20 cellular contexts compared by ENCODE assay signal in the genomic region with DNA sequence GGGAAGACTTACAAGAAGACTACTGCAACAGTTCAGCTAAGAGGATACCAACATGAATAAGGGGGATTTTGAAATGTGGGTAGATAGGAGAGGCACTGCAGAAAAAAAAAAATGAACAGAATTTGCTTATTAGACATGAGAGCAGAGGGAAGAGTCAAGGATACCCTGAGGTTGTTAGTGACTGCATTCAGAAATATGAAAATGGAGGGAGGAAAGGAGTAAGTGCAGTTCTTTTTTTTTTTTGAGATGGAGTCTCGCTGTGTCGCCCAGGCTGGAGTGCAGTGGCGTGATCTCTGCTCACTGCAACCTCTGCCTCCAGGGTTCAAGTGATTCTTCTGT. TPM values are rescaled to one million over a fixed set of nuclear protein-coding genes. Genes with fewer than 3 reads are reported as not detected.
DNase-seq lines count a peak whose midpoint lies in the region; ATAC-seq and TF ChIP-seq lines count a peak whose summit lies in the region.
"Had no signal": no experiment of that assay in that cellular context is flagged by ENCODE, and none has a peak within 500 bp of the region (broad histone marks: within the 10 kb centered on the region; RNA-seq: fewer than 3 reads in every experiment).

No MANE protein-coding gene starts in this region.

- H3K27ac Mint-ChIP-seq in activated CD4-positive, alpha-beta T cell treated with anti-CD3 and anti-CD28 coated beads, Interleukin-2, amount 10 ng/mL, durations not matched to agents 24 days and 14 days: peak overlapping the region; percentile 61
- peak overlapping the region; percentile 42 for H3K27ac Mint-ChIP-seq in activated T-helper 1 cell treated with anti-CD3 and anti-CD28 coated beads, Interleukin-12 subunit alpha, Interleukin-12 subunit beta, Interleukin-2, Interleukin-4 antibody, amounts not matched to agents 30 ng/mL and 10 ng/mL and 1 ng/mL, durations not matched to agents 14 hours and 24 hours and 36 hours
- H3K27ac Mint-ChIP-seq in natural killer cell (peak overlapping the region; percentile 82 to 91), Calu3 (ENCODE audit: unreplicated experiment) (no peak overlapping the region)

- no peak for TF ChIP-seq CTCF in HL-60 (IDR thresholded peaks at IDR 0.05; ENCODE audit: insufficient read depth, low read length)
- no peak for TF ChIP-seq CTCF in natural killer cell (IDR thresholded peaks at IDR 0.05)
- no peak for TF ChIP-seq CTCF in Calu3 (IDR thresholded peaks at IDR 0.05; ENCODE audit: unreplicated experiment)

- DNase-seq in activated CD4-positive, alpha-beta T cell treated with anti-CD3 and anti-CD28 coated beads, Interleukin-2, amount 10 ng/mL, durations not matched to agents 24 days and 14 days: no peak
- DNase-seq in activated CD4-positive, alpha-beta T cell treated with anti-CD3 and anti-CD28 coated beads, Interleukin-2, amount 50 U/mL, for 4 hours: no peak
- DNase-seq in HL-60 (ENCODE audit: low read depth in 1 of 2, low spot score in 1 of 2) (no peak), natural killer cell (no peak), Calu3 (no peak), SHP77 treated with DMSO at 0.1 percent for 48 hours (lab: John Stamatoyannopoulos, UW) (no peak), NCI-H2029 (lab: John Stamatoyannopoulos, UW) (no peak)
- DNase-seq in activated T-helper 1 cell treated with anti-CD3 and anti-CD28 coated beads, Interleukin-12 subunit alpha, Interleukin-12 subunit beta, Interleukin-2, Interleukin-4 antibody, amounts not matched to agents 30 ng/mL and 10 ng/mL and 1 ng/mL, durations not matched to agents 14 hours and 24 hours and 36 hours (ENCODE audit: low spot score): no peak
- DNase-seq: DMS79, heart left ventricle, left ventricle myocardium superior, mucosa of descending colon, NCI-H1105 treated with DMSO at 0.1 percent for 48 hours, NCI-H2107, NCI-H524 treated with DMSO at 0.1 percent for 48 hours, WERI-Rb-1 had no signal

- peaks cover 31% of the 10 kb centered on the region for H3K4me1 Mint-ChIP-seq in activated CD4-positive, alpha-beta T cell treated with anti-CD3 and anti-CD28 coated beads, Interleukin-2, amount 10 ng/mL, durations not matched to agents 24 days and 14 days
- H3K4me1 Mint-ChIP-seq in activated T-helper 1 cell treated with anti-CD3 and anti-CD28 coated beads, Interleukin-12 subunit alpha, Interleukin-12 subunit beta, Interleukin-2, Interleukin-4 antibody, amounts not matched to agents 30 ng/mL and 10 ng/mL and 1 ng/mL, durations not matched to agents 14 hours and 24 hours and 36 hours (ENCODE audit: low read depth): peaks cover 32% of the 10 kb centered on the region
- H3K4me1 Mint-ChIP-seq in natural killer cell (peaks cover 46 to 59% of the 10 kb centered on the region in 2 donors), Calu3 (ENCODE audit: low read depth, unreplicated experiment) (peaks cover 18% of the 10 kb centered on the region)

- H3K4me3 ChIP-seq in HL-60 (replicated peaks; ENCODE audit: insufficient read depth, low read length): no peak overlapping the region
- H3K4me3 ChIP-seq: A549, heart left ventricle, mucosa of descending colon, suprapubic skin had no signal

- no peak for ATAC-seq in natural killer cell
- ATAC-seq: A549, left ventricle myocardium superior had no signal

- H3K27me3 Mint-ChIP-seq in activated CD4-positive, alpha-beta T cell treated with anti-CD3 and anti-CD28 coated beads, Interleukin-2, amount 10 ng/mL, durations not matched to agents 24 days and 14 days: no peaks in the 10 kb centered on the region
- no peaks in the 10 kb centered on the region for H3K27me3 Mint-ChIP-seq in activated T-helper 1 cell treated with anti-CD3 and anti-CD28 coated beads, Interleukin-12 subunit alpha, Interleukin-12 subunit beta, Interleukin-2, Interleukin-4 antibody, amounts not matched to agents 30 ng/mL and 10 ng/mL and 1 ng/mL, durations not matched to agents 14 hours and 24 hours and 36 hours (ENCODE audit: insufficient read depth)
- H3K27me3 Mint-ChIP-seq in natural killer cell (ENCODE audit: low read depth in 2 of 2) (no peaks in the 10 kb centered on the region), Calu3 (ENCODE audit: unreplicated experiment) (no peaks in the 10 kb centered on the region)
- H3K27me3 Mint-ChIP-seq: brain had no signal

- H3K4me3 Mint-ChIP-seq in activated CD4-positive, alpha-beta T cell treated with anti-CD3 and anti-CD28 coated beads, Interleukin-2, amount 10 ng/mL, durations not matched to agents 24 days and 14 days: no peak overlapping the region
- H3K4me3 Mint-ChIP-seq in activated T-helper 1 cell treated with anti-CD3 and anti-CD28 coated beads, Interleukin-12 subunit alpha, Interleukin-12 subunit beta, Interleukin-2, Interleukin-4 antibody, amounts not matched to agents 30 ng/mL and 10 ng/mL and 1 ng/mL, durations not matched to agents 14 hours and 24 hours and 36 hours: no peak overlapping the region
- H3K4me3 Mint-ChIP-seq in natural killer cell: peak overlapping the region; percentile 72
- no peak overlapping the region for H3K4me3 Mint-ChIP-seq in Calu3 (ENCODE audit: low read depth, unreplicated experiment)
- H3K4me3 Mint-ChIP-seq: brain had no signal

- no TSS peak for BruUV-seq in Calu3 (replicated peaks; lab: Mats Ljungman, UMichigan)

- peak overlapping the region; percentile 80 for H3K27ac ChIP-seq in HL-60 (replicated peaks)
- H3K27ac ChIP-seq: A549, C4-2B, suprapubic skin, WERI-Rb-1 had no signal

- no peaks in the 10 kb centered on the region for H3K9me3 Mint-ChIP-seq in activated CD4-positive, alpha-beta T cell treated with anti-CD3 and anti-CD28 coated beads, Interleukin-2, amount 10 ng/mL, durations not matched to agents 24 days and 14 days
- H3K9me3 Mint-ChIP-seq in activated T-helper 1 cell treated with anti-CD3 and anti-CD28 coated beads, Interleukin-12 subunit alpha, Interleukin-12 subunit beta, Interleukin-2, Interleukin-4 antibody, amounts not matched to agents 30 ng/mL and 10 ng/mL and 1 ng/mL, durations not matched to agents 14 hours and 24 hours and 36 hours: no peaks in the 10 kb centered on the region
- no peaks in the 10 kb centered on the region for H3K9me3 Mint-ChIP-seq in natural killer cell
- no peaks in the 10 kb centered on the region for H3K9me3 Mint-ChIP-seq in Calu3 (ENCODE audit: low read depth, unreplicated experiment)
- H3K9me3 Mint-ChIP-seq: brain had no signal

- CTCF ChIA-PET in Calu3 (lab: Charles Lee): interaction anchor here (1.2 kb wide), 1 partner anchor 8 kb away, joined by 3 read pairs; no protein-coding TSS in a partner anchor

- H3K27me3 ChIP-seq in HL-60 (ENCODE audit: insufficient read depth, poor library complexity, severe bottlenecking): no peaks in the 10 kb centered on the region
- H3K27me3 ChIP-seq: heart left ventricle, suprapubic skin had no signal

- intact Hi-C loops in activated CD4-positive, alpha-beta T cell treated with anti-CD3 and anti-CD28 coated beads, Interleukin-2, amount 10 ng/mL, durations not matched to agents 24 days and 14 days (cut with micrococcal nuclease): no loop called here
- intact Hi-C loops in activated T-helper 1 cell treated with anti-CD3 and anti-CD28 coated beads, Interleukin-12 subunit alpha, Interleukin-12 subunit beta, Interleukin-2, Interleukin-4 antibody, amounts not matched to agents 30 ng/mL and 10 ng/mL and 1 ng/mL, durations not matched to agents 14 hours and 24 hours and 36 hours (cut with micrococcal nuclease): no loop called here
- intact Hi-C loops in natural killer cell (cut with micrococcal nuclease) (no loop called here), Calu3 (cut with micrococcal nuclease; ENCODE audit: unreplicated experiment) (no loop called here)

- H3K36me3 Mint-ChIP-seq in activated CD4-positive, alpha-beta T cell treated with anti-CD3 and anti-CD28 coated beads, Interleukin-2, amount 10 ng/mL, durations not matched to agents 24 days and 14 days (ENCODE audit: low read depth): peaks cover 18% of the 10 kb centered on the region
- H3K36me3 Mint-ChIP-seq in activated T-helper 1 cell treated with anti-CD3 and anti-CD28 coated beads, Interleukin-12 subunit alpha, Interleukin-12 subunit beta, Interleukin-2, Interleukin-4 antibody, amounts not matched to agents 30 ng/mL and 10 ng/mL and 1 ng/mL, durations not matched to agents 14 hours and 24 hours and 36 hours (ENCODE audit: low read depth): peaks cover 18% of the 10 kb centered on the region
- H3K36me3 Mint-ChIP-seq in natural killer cell (no peaks in the 10 kb centered on the region), Calu3 (ENCODE audit: insufficient read depth, unreplicated experiment) (no peaks in the 10 kb centered on the region)

RNA-seq across cellular contexts. Expression of a gene that starts 23.3 kb away (rescaled TPM):
- total RNA-seq in activated CD4-positive, alpha-beta T cell treated with anti-CD3 and anti-CD28 coated beads, Interleukin-2, amount 10 ng/mL, durations not matched to agents 24 days and 14 days: 23.8 and 27.2 TPM in 2 replicates
- total RNA-seq in activated T-helper 1 cell treated with anti-CD3 and anti-CD28 coated beads, Interleukin-12 subunit alpha, Interleukin-12 subunit beta, Interleukin-2, Interleukin-4 antibody, amounts not matched to agents 30 ng/mL and 10 ng/mL and 1 ng/mL, durations not matched to agents 14 hours and 24 hours and 36 hours: 23.6 and 27.2 TPM in 2 replicates
- total RNA-seq in natural killer cell (10 to 100 TPM; 34.0 to 66.2 (median 54.7) TPM), Calu3 (2022) (18.0 and 21.5 TPM in 2 replicates)
